Comparison of ENCODE assay signal across 1 cellular context in the genomic region with DNA sequence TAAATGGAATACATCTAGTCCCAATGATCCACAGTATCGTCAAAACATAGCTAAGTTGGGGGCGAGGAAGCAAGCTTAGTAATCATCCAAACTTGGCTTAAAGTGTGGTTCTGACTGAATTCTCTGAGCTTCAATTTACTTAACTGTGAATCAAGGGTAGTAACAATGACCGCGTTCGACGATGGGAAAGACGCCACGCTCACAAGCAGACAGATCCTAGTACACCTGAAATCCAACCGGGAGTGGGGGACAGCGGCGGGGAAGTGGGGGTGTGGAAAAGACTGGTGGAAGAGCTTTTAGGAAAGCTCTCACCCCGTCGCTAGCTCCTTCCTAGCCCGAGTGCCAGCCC.
TF ChIP-seq lines count a peak whose summit lies in the region.

No MANE protein-coding gene starts in this region.

TF ChIP-seq in HCT116, 20 proteins besides CTCF, POLR2A, EP300 and RAD21 (continued from another document):
- TF ChIP-seq, protein P1, sequence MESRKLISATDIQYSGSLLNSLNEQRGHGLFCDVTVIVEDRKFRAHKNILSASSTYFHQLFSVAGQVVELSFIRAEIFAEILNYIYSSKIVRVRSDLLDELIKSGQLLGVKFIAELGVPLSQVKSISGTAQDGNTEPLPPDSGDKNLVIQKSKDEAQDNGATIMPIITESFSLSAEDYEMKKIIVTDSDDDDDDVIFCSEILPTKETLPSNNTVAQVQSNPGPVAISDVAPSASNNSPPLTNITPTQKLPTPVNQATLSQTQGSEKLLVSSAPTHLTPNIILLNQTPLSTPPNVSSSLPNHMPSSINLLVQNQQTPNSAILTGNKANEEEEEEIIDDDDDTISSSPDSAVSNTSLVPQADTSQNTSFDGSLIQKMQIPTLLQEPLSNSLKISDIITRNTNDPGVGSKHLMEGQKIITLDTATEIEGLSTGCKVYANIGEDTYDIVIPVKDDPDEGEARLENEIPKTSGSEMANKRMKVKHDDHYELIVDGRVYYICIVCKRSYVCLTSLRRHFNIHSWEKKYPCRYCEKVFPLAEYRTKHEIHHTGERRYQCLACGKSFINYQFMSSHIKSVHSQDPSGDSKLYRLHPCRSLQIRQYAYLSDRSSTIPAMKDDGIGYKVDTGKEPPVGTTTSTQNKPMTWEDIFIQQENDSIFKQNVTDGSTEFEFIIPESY (IDR thresholded peaks at IDR 0.05; ENCODE audit: extremely low read depth, insufficient replicate concordance, low read length) = no peak
